In the genomic region with DNA sequence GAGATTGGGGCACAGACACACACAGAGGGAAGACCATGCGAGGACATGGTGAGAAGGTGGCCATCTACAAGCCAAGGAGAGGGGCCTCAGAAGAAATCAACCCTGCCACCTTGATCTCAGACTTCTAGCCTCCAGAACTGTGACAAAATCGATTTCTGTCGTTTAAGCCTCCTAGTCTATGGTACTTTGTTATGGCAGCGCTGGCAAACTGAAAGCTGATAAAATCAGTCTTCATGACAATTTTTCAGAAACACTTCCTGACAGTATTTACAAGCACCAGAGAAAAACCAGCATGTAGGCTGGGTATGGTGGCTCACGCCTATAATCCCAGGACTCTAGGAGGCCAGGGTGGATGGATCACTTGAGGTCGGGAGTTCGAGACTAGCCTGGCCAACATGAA, we compare ENCODE assay signal across 18 cellular contexts. TPM values are rescaled to one million over a fixed set of nuclear protein-coding genes. Genes with fewer than 3 reads are reported as not detected.
DNase-seq lines count a peak whose midpoint lies in the region; ATAC-seq and TF ChIP-seq lines count a peak whose summit lies in the region.
"Had no signal": no experiment of that assay in that cellular context is flagged by ENCODE, and none has a peak within 500 bp of the region (broad histone marks: within the 10 kb centered on the region; RNA-seq: fewer than 3 reads in every experiment).

No MANE protein-coding gene starts in this region.

- TF ChIP-seq POLR2A in body of pancreas (IDR thresholded peaks at IDR 0.05): no peak

- H3K27me3 ChIP-seq in right atrium auricular region (no peaks in the 10 kb centered on the region), right cardiac atrium (ENCODE audit: control insufficient read depth, insufficient read depth) (no peaks in the 10 kb centered on the region), body of pancreas (no peaks in the 10 kb centered on the region)
- H3K27me3 ChIP-seq: adrenal gland, esophagus muscularis mucosa, ovary, tibial artery had no signal

- no peak overlapping the region for H3K4me3 ChIP-seq in right atrium auricular region
- H3K4me3 ChIP-seq in right cardiac atrium (ENCODE audit: low read length): no peak overlapping the region
- no peak overlapping the region for H3K4me3 ChIP-seq in body of pancreas
- H3K4me3 ChIP-seq: adrenal gland, esophagus muscularis mucosa, HAP-1, ovary, tibial artery had no signal

- 86% methylated on average over 7 of the region's 7 CpGs for WGBS in right cardiac atrium
- 72 to 77% methylated on average over 7 of the region's 7 CpGs for WGBS in body of pancreas, 2 donors

- intact Hi-C loops in right cardiac atrium (cut with DNase I) (no loop called here), body of pancreas (cut with DNase I) (no loop called here)

- no peaks in the 10 kb centered on the region for H3K36me3 ChIP-seq in right atrium auricular region
- H3K36me3 ChIP-seq in KOPT-K1 (ENCODE audit: insufficient read depth, low read length): peaks cover 44% of the 10 kb centered on the region
- no peaks in the 10 kb centered on the region for H3K36me3 ChIP-seq in body of pancreas (replicated peaks in 1 of 2; ENCODE audit: insufficient read depth in 1 of 2, low read depth in 2 of 2)
- H3K36me3 ChIP-seq: adrenal gland, HAP-1, ovary had no signal

- TF ChIP-seq CTCF in right atrium auricular region (IDR thresholded peaks at IDR 0.05): no peak
- no peak for TF ChIP-seq CTCF in body of pancreas (IDR thresholded peaks at IDR 0.05)

- H3K4me1 ChIP-seq in right atrium auricular region (peaks cover 0 to 41% of the 10 kb centered on the region in 2 donors), right cardiac atrium (ENCODE audit: control insufficient read depth, insufficient read depth, low read length) (peaks cover 23% of the 10 kb centered on the region), body of pancreas (peaks cover 40% of the 10 kb centered on the region)
- H3K4me1 ChIP-seq: HAP-1 had no signal

- peak; percentile 52 for DNase-seq in right atrium auricular region (ENCODE audit: low spot score)
- no peak for DNase-seq in right cardiac atrium
- DNase-seq in body of pancreas: no peak
- no peak for DNase-seq in SHP77 (lab: John Stamatoyannopoulos, UW)
- DNase-seq in stimulated activated CD4-positive, alpha-beta T cell treated with anti-CD3 and anti-CD28 coated beads, Interleukin-15, amount 100 ng/mL, for 24 hours: no peak
- DNase-seq: activated effector memory CD4-positive, alpha-beta T cell treated with Interleukin-2 at 50 U/mL for 16 hours; foreskin melanocyte; hippocampal formation; immature natural killer cell had no signal

- ATAC-seq in right cardiac atrium (no peak), body of pancreas (no peak), GM19397 (IDR thresholded peaks at IDR 0.05; ENCODE audit: unreplicated experiment) (no peak)
- ATAC-seq: CD8-positive, alpha-beta T cell; Right ventricle myocardium inferior had no signal

- H3K27ac ChIP-seq in right atrium auricular region: no peak overlapping the region
- H3K27ac ChIP-seq in right cardiac atrium (ENCODE audit: low read length): no peak overlapping the region
- H3K27ac ChIP-seq in KOPT-K1 (ENCODE audit: low read depth, low read length, poor library complexity, severe bottlenecking): peak overlapping the region; percentile 27
- peak overlapping the region in 3 of 4 donors; percentile 13 to 95 (median 93) for H3K27ac ChIP-seq in body of pancreas
- H3K27ac ChIP-seq: esophagus muscularis mucosa, ovary had no signal

- H3K9me3 ChIP-seq in right atrium auricular region: no peaks in the 10 kb centered on the region
- no peaks in the 10 kb centered on the region for H3K9me3 ChIP-seq in right cardiac atrium (ENCODE audit: control insufficient read depth, low read length)
- no peaks in the 10 kb centered on the region for H3K9me3 ChIP-seq in KOPT-K1 (ENCODE audit: insufficient read depth, low read length, poor library complexity, severe bottlenecking)
- H3K9me3 ChIP-seq in body of pancreas: no peaks in the 10 kb centered on the region
- H3K9me3 ChIP-seq: adrenal gland, esophagus muscularis mucosa, HAP-1, ovary, tibial artery had no signal

RNA-seq across cellular contexts. Expression of gene PARP12, which starts 4.2 kb away (rescaled TPM):
- total RNA-seq in right atrium auricular region (1 to 10 TPM; 7.5 to 8.5 TPM), right cardiac atrium (10 to 100 TPM in 3 of 4 donors, 1 to 10 TPM in 1; 9.9 to 21.6 (median 11.3) TPM), body of pancreas (10 to 100 TPM; 37.1 to 66.9 TPM)
- polyA plus RNA-seq in right cardiac atrium: 9.4 TPM

Comparison
In these comparisons a context has a peak if more than half of its experiments do, and no peak if none do; other contexts are left out.
1. H3K27ac ChIP-seq: peak in KOPT-K1 (single experiment) and body of pancreas (3 of 4); none in right atrium auricular region (0 of 2) and right cardiac atrium (single experiment).